Comparison of ENCODE assay signal across 20 cellular contexts in genomic region chr13:32247887-32248286, GRCh38.
DNase-seq lines count a peak whose midpoint lies in the region; ATAC-seq, FAIRE-seq and TF ChIP-seq lines count a peak whose summit lies in the region.
"Had no signal": no experiment of that assay in that cellular context is flagged by ENCODE, and none has a peak within 500 bp of the region (broad histone marks: within the 10 kb centered on the region; RNA-seq: fewer than 3 reads in every experiment).

No MANE protein-coding gene starts in this region.

- peak overlapping the region; percentile 30 for H3K27ac Mint-ChIP-seq in progenitor cell of endocrine pancreas
- H3K27ac Mint-ChIP-seq: activated naive CD8-positive, alpha-beta T cell treated with anti-CD3 and anti-CD28 coated beads, Interleukin-2, amount 50 U/mL, for 24 hours; WTC11 had no signal

- no peaks in the 10 kb centered on the region for H3K27me3 Mint-ChIP-seq in progenitor cell of endocrine pancreas
- H3K27me3 Mint-ChIP-seq: activated naive CD8-positive, alpha-beta T cell treated with anti-CD3 and anti-CD28 coated beads, Interleukin-2, amount 50 U/mL, for 24 hours had no signal

- peaks cover 1% of the 10 kb centered on the region for H3K36me3 Mint-ChIP-seq in progenitor cell of endocrine pancreas (ENCODE audit: insufficient read depth)
- H3K36me3 Mint-ChIP-seq: CD8-positive, alpha-beta memory T cell; WTC11 had no signal

- ATAC-seq in GM18511 (IDR thresholded peaks at IDR 0.05; ENCODE audit: unreplicated experiment) = peak; percentile 45
- no peak for ATAC-seq in GM18909 (IDR thresholded peaks at IDR 0.05; ENCODE audit: poor library complexity, unreplicated experiment)
- ATAC-seq: activated naive CD8-positive, alpha-beta T cell treated with anti-CD3 and anti-CD28 coated beads, Interleukin-2, amount 50 U/mL, for 24 hours; WTC11 had no signal

- DNase-seq in HCEC 1CT (peak; percentile 42), MV-4-11 (lab: John Stamatoyannopoulos, UW) (peak; percentile 60), progenitor cell of endocrine pancreas (ENCODE audit: low spot score, unreplicated experiment) (no peak), RCC 7860 (ENCODE audit: low spot score) (no peak), mesenteric fat pad (ENCODE audit: low spot score) (no peak)
- DNase-seq: activated CD4-positive, alpha-beta T cell treated with anti-CD3 and anti-CD28 coated beads, Interleukin-2, amount 50 U/mL, for 4 hours; activated gamma-delta T cell; activated naive CD8-positive, alpha-beta T cell treated with anti-CD3 and anti-CD28 coated beads, Interleukin-2, amount 50 U/mL, for 24 hours; CD8-positive, alpha-beta memory T cell; effector memory CD4-positive, alpha-beta T cell; NCI-H1436; NCI-H526; RPMI8226; spleen; stimulated activated CD4-positive, alpha-beta T cell treated with anti-CD3 and anti-CD28 coated beads, Interleukin-4, amount 100 ng/mL, for 1 hour; stimulated activated naive CD4-positive, alpha-beta T cell; T1000 had no signal

- H3K9me3 Mint-ChIP-seq in progenitor cell of endocrine pancreas (ENCODE audit: low read depth) = no peaks in the 10 kb centered on the region
- H3K9me3 Mint-ChIP-seq: activated naive CD8-positive, alpha-beta T cell treated with anti-CD3 and anti-CD28 coated beads, Interleukin-2, amount 50 U/mL, for 24 hours; CD8-positive, alpha-beta memory T cell; WTC11 had no signal

- H3K4me1 Mint-ChIP-seq in progenitor cell of endocrine pancreas (ENCODE audit: low read depth) = no peaks in the 10 kb centered on the region
- H3K4me1 Mint-ChIP-seq: activated naive CD8-positive, alpha-beta T cell treated with anti-CD3 and anti-CD28 coated beads, Interleukin-2, amount 50 U/mL, for 24 hours; CD8-positive, alpha-beta memory T cell had no signal

- no peak overlapping the region for H3K4me3 Mint-ChIP-seq in progenitor cell of endocrine pancreas (ENCODE audit: low read depth)
- H3K4me3 Mint-ChIP-seq: activated naive CD8-positive, alpha-beta T cell treated with anti-CD3 and anti-CD28 coated beads, Interleukin-2, amount 50 U/mL, for 24 hours; CD8-positive, alpha-beta memory T cell; WTC11 had no signal

- no peak for FAIRE-seq in RCC 7860 (lab: Jason Lieb, UNC)

- no peak for TF ChIP-seq CTCF in progenitor cell of endocrine pancreas (IDR thresholded peaks at IDR 0.05; ENCODE audit: unreplicated experiment)

Comparison
In these comparisons a context has a peak if more than half of its experiments do, and no peak if none do; other contexts are left out.
1. DNase-seq: peak in HCEC 1CT (single experiment) and MV-4-11 (single experiment); none in progenitor cell of endocrine pancreas (single experiment), RCC 7860 (single experiment) and mesenteric fat pad (single experiment).